ENCODE assay signal across 21 cellular contexts in genomic region chr1:215719569-215719968, GRCh38.
"Had no signal": no experiment of that assay in that cellular context is flagged by ENCODE, and none has a peak within 500 bp of the region (broad histone marks: within the 10 kb centered on the region; RNA-seq: fewer than 3 reads in every experiment).

No MANE protein-coding gene starts in this region.

- DNase-seq: activated B cell treated with CpG ODN at 0.5 μM for 24 hours; activated CD4-positive, alpha-beta T cell treated with anti-CD3 and anti-CD28 coated beads for 4 hours; activated CD4-positive, alpha-beta T cell treated with anti-CD3 and anti-CD28 coated beads, Interleukin-2, amount 50 U/mL, for 48 hours; activated CD8-positive, alpha-beta memory T cell treated with anti-CD3 and anti-CD28 coated beads, Interleukin-2, amount 50 U/mL, for 48 hours; activated naive CD4-positive, alpha-beta T cell treated with Interleukin-2 at 50 U/mL for 16 hours; activated naive CD8-positive, alpha-beta T cell treated with anti-CD3 and anti-CD28 coated beads for 36 hours; activated T-cell treated with anti-CD3 and anti-CD28 coated beads, Interleukin-2, amount 50 U/mL, for 4 hours; amniotic stem cell; cerebellar nuclear complex; esophagus squamous epithelium; left lung; natural killer cell; stimulated activated CD4-positive, alpha-beta T cell treated with anti-CD3 and anti-CD28 coated beads, Interleukin-4, amount 100 ng/mL, for 1 hour; stimulated activated naive CD4-positive, alpha-beta T cell treated with Interleukin-2 at 50 U/mL for 16 hours; T-cell; T1000; upper lobe of left lung had no signal

- H3K4me3 Mint-ChIP-seq: activated B cell treated with CpG ODN at 0.5 μM for 24 hours; activated naive CD8-positive, alpha-beta T cell treated with anti-CD3 and anti-CD28 coated beads for 36 hours; activated T-cell treated with anti-CD3 and anti-CD28 coated beads, Interleukin-2, amount 50 U/mL, for 4 hours; mesothelial cell of epicardium; natural killer cell; T-cell had no signal

- H3K9me3 Mint-ChIP-seq: activated B cell treated with CpG ODN at 0.5 μM for 24 hours, mesothelial cell of epicardium had no signal

- H3K9me3 ChIP-seq: esophagus squamous epithelium, left lung, upper lobe of left lung had no signal

- ATAC-seq: activated T-cell treated with anti-CD3 and anti-CD28 coated beads, Interleukin-2, amount 50 U/mL, for 4 hours; left lung; natural killer cell; sciatic nerve; T-cell had no signal

- H3K36me3 Mint-ChIP-seq: activated naive CD8-positive, alpha-beta T cell treated with anti-CD3 and anti-CD28 coated beads for 36 hours; mesothelial cell of epicardium; natural killer cell; T-cell had no signal

- H3K36me3 ChIP-seq: esophagus squamous epithelium, left lung, upper lobe of left lung had no signal

- H3K27me3 ChIP-seq: esophagus squamous epithelium, left lung, upper lobe of left lung had no signal

- H3K4me3 ChIP-seq: coronary artery, esophagus squamous epithelium, left lung, lung, upper lobe of left lung had no signal

- H3K27ac ChIP-seq: coronary artery, esophagus squamous epithelium, left lung, upper lobe of left lung had no signal

- H3K27me3 Mint-ChIP-seq: activated B cell treated with CpG ODN at 0.5 μM for 24 hours; activated naive CD8-positive, alpha-beta T cell treated with anti-CD3 and anti-CD28 coated beads for 36 hours; T-cell had no signal

- H3K27ac Mint-ChIP-seq: activated B cell treated with CpG ODN at 0.5 μM for 24 hours; activated naive CD8-positive, alpha-beta T cell treated with anti-CD3 and anti-CD28 coated beads for 36 hours; mesothelial cell of epicardium; natural killer cell; T-cell had no signal

- H3K4me1 Mint-ChIP-seq: activated B cell treated with CpG ODN at 0.5 μM for 24 hours; activated naive CD8-positive, alpha-beta T cell treated with anti-CD3 and anti-CD28 coated beads for 36 hours; mesothelial cell of epicardium; natural killer cell; T-cell had no signal

- H3K4me1 ChIP-seq: esophagus squamous epithelium, left lung, upper lobe of left lung had no signal
